8 cellular contexts compared by ENCODE assay signal in genomic region chr9:129802833-129803678, GRCh38. TPM values are rescaled to one million over a fixed set of nuclear protein-coding genes. Genes with fewer than 3 reads are reported as not detected.
DNase-seq lines count a peak whose midpoint lies in the region; ATAC-seq, FAIRE-seq and TF ChIP-seq lines count a peak whose summit lies in the region.

Gene TOR1B (plus strand): TSS chr9:129803184. CDS start chr9:129803213, 29 bp downstream.

- H3K79me2 ChIP-seq in H1 (ENCODE audit: control insufficient read depth in 1 of 2, insufficient read depth in 2 of 2, low read length in 2 of 2), result peaks cover 0 to 6% of the 10 kb centered on the region in 2 experiments; a peak in 2 of 4 replicates

- H2BK120ac ChIP-seq in H1 (replicated peaks; ENCODE audit: low read depth, low read length) (no peak within 1 kb of the TSS), mesenchymal stem cell (ENCODE audit: low read depth, low read length) (no peak within 1 kb of the TSS)

- peaks cover 0 to 8% of the 10 kb centered on the region in 2 experiments for H4K20me1 ChIP-seq in H1 (replicated peaks in 1 of 2; ENCODE audit: control insufficient read depth in 1 of 2, insufficient read depth in 2 of 2, low read length in 2 of 2)

- H3K79me1 ChIP-seq in H1 (ENCODE audit: low read depth, low read length) (peaks cover 6% of the 10 kb centered on the region), mesenchymal stem cell (replicated peaks; ENCODE audit: low read length, poor library complexity, severe bottlenecking) (peaks cover 20% of the 10 kb centered on the region)

- no peak within 1 kb of the TSS for H2BK5ac ChIP-seq in H1 (ENCODE audit: low read depth, low read length)
- no peak within 1 kb of the TSS for H2BK5ac ChIP-seq in mesenchymal stem cell (ENCODE audit: low read depth, low read length, poor library complexity, severe bottlenecking)

- H3K27me3 ChIP-seq in H1 (replicated peaks in 1 of 4; ENCODE audit: control insufficient read depth in 3 of 4, extremely low read depth in 1 of 4, insufficient read depth in 3 of 4, low read length in 3 of 4) (no peaks in the 10 kb centered on the region), mesenchymal stem cell (ENCODE audit: control insufficient read depth in 1 of 2, insufficient read depth in 1 of 2, low read length in 2 of 2) (peaks cover 0 to 4% of the 10 kb centered on the region in 2 experiments)

- no peak within 1 kb of the TSS for H2AK5ac ChIP-seq in H1 (ENCODE audit: low read depth, low read length)
- no peak within 1 kb of the TSS for H2AK5ac ChIP-seq in mesenchymal stem cell (ENCODE audit: low read length, severe bottlenecking)

- no peak for TF ChIP-seq CTCF in H1 (IDR thresholded peaks at IDR 0.05; ENCODE audit: control extremely low read depth in 1 of 3, insufficient read depth in 1 of 3, low read depth in 1 of 3, low read length in 3 of 3)

- H3K4me2 ChIP-seq in H1 (ENCODE audit: insufficient read depth in 1 of 2, low read depth in 2 of 2, low read length in 2 of 2) (peak within 1 kb of the TSS; percentile 86 to 90), mesenchymal stem cell (ENCODE audit: low read length, poor library complexity, severe bottlenecking) (peak within 1 kb of the TSS; percentile 80)

- H3K14ac ChIP-seq in H1 (ENCODE audit: insufficient read length) (no peak within 1 kb of the TSS), mesenchymal stem cell (ENCODE audit: low read length in 2 of 2) (peak within 1 kb of the TSS in 1 of 2 experiments; percentile 93)

- H4K8ac ChIP-seq in H1 (ENCODE audit: extremely low read depth, insufficient read depth, low read length) (peak within 1 kb of the TSS; percentile 62), mesenchymal stem cell (ENCODE audit: low read length) (peak within 1 kb of the TSS; percentile 93)

- no peak within 1 kb of the TSS for H3K4ac ChIP-seq in H1 (replicated peaks; ENCODE audit: insufficient read length, low read depth, low read length)
- H3K4ac ChIP-seq in mesenchymal stem cell (ENCODE audit: low read depth in 1 of 2, low read length in 2 of 2), result peak within 1 kb of the TSS in 1 of 2 experiments; percentile 54

- FAIRE-seq in HTR-8/SVneo (lab: Jason Lieb, UNC) (no peak), H1 (lab: Jason Lieb, UNC) (no peak)

- H3K9ac ChIP-seq in H1 (replicated peaks in 1 of 4; ENCODE audit: extremely low read depth in 1 of 4, low read depth in 3 of 4, low read length in 3 of 4), result peak within 1 kb of the TSS; percentile 34 to 64 (median 59); a peak in 6 of 7 replicates
- peak within 1 kb of the TSS; percentile 81 for H3K9ac ChIP-seq in mesenchymal stem cell (ENCODE audit: low read length)

- H3K4me1 ChIP-seq in H1 (replicated peaks in 1 of 4; ENCODE audit: control insufficient read depth in 3 of 4, insufficient read depth in 4 of 4, low read length in 3 of 4), result peaks cover 0 to 5% (median 2%) of the 10 kb centered on the region in 4 experiments; a peak in 5 of 7 replicates
- peaks cover 7% of the 10 kb centered on the region for H3K4me1 ChIP-seq in mesenchymal stem cell (ENCODE audit: control insufficient read depth, insufficient read depth, low read depth, low read length)

- ATAC-seq in GM21367 (IDR thresholded peaks at IDR 0.05; ENCODE audit: unreplicated experiment), result peak; percentile 85

- peak in 1 of 2 experiments; percentile 79; a peak in 2 of 3 replicates for TF ChIP-seq POLR2A in H1 (IDR thresholded peaks at IDR 0.05; ENCODE audit: control extremely low read depth in 1 of 2, low read depth in 2 of 2, low read length in 2 of 2)

- H3K36me3 ChIP-seq in H1 (ENCODE audit: control insufficient read depth in 2 of 4, insufficient read depth in 4 of 4, low read length in 3 of 4) (peaks cover 0 to 5% (median under 1%) of the 10 kb centered on the region in 4 experiments; a peak in 3 of 8 replicates), mesenchymal stem cell (ENCODE audit: control insufficient read depth in 1 of 2, insufficient read depth in 2 of 2, low read depth in 1 of 2, low read length in 2 of 2) (peaks cover 15 to 22% of the 10 kb centered on the region in 2 experiments)

- no peak within 1 kb of the TSS for H4K5ac ChIP-seq in H1 (ENCODE audit: insufficient read length, low read depth, low read length)

- CTCF ChIA-PET in H1 (lab: Charles Lee; ENCODE audit: partially characterized antibody), result interaction anchor here (1.0 to 2.9 kb wide), 4 partner anchors 12 to 65 kb away, joined by 3 to 11 read pairs (median 6); no protein-coding TSS in a partner anchor

- peak; percentile 90 for DNase-seq in COLO668 (lab: John Stamatoyannopoulos, UW; ENCODE audit: unreplicated experiment)
- DNase-seq in HTR-8/SVneo (ENCODE audit: insufficient read length, low spot score), result peak; percentile 80
- DNase-seq in NOMO-1 treated with DMSO at 0.1 percent for 48 hours (lab: John Stamatoyannopoulos, UW; ENCODE audit: unreplicated experiment), result peak; percentile 83
- peak; percentile 87 to 94 (median 89) for DNase-seq in activated CD8-positive, alpha-beta memory T cell treated with anti-CD3 and anti-CD28 coated beads for 48 hours (ENCODE audit: low read depth in 2 of 3, low spot score in 2 of 3)
- DNase-seq in H1 (ENCODE audit: low read depth in 1 of 2, low spot score in 2 of 2), result peak; percentile 77 to 98
- peak; percentile 90 for DNase-seq in mesenchymal stem cell
- DNase-seq in stimulated activated CD8-positive, alpha-beta memory T cell treated with anti-CD3 and anti-CD28 coated beads, Interleukin-12 subunit alpha, Interleukin-12 subunit beta, amount 100 ng/mL, for 24 hours (ENCODE audit: extremely low read depth), result peak; percentile 82

- no peak for TF ChIP-seq RAD21 in H1 (IDR thresholded peaks at IDR 0.05 in 1 of 2, conservative IDR thresholded peaks at IDR 0.05 in 1 of 2; ENCODE audit: low read depth in 2 of 2, low read length in 2 of 2)

- POLR2A ChIA-PET in H1 (lab: Charles Lee; ENCODE audit: partially characterized antibody), result interaction anchor here (0.7 to 4.0 kb wide), 7 partner anchors 11 to 586 kb away, joined by 3 to 20 read pairs (median 3); partner anchors contain the start of gene GPR107

- peaks cover 6% of the 10 kb centered on the region; the same call in 1 of the 2 replicates for H3K23me2 ChIP-seq in H1 (ENCODE audit: low read depth, low read length)

- H2BK15ac ChIP-seq in H1 (ENCODE audit: low read length) (no peak within 1 kb of the TSS), mesenchymal stem cell (ENCODE audit: low read depth, poor library complexity, severe bottlenecking) (peak within 1 kb of the TSS; percentile 40)

- no peak within 1 kb of the TSS for H3K56ac ChIP-seq in H1 (replicated peaks; ENCODE audit: insufficient read length, low read depth, low read length)

- H2AFZ ChIP-seq in H1 (ENCODE audit: low read length), result peak within 1 kb of the TSS; percentile 88; the same call in 1 of the 2 replicates
- H2AFZ ChIP-seq in mesenchymal stem cell (ENCODE audit: low read depth, low read length), result peak within 1 kb of the TSS; percentile 85

- 12% methylated on average over 37 of the region's 93 CpGs; no CpG with 5 or more reads in 1 of the 2 experiments for WGBS in H1 (ENCODE audit: extremely low coverage in 1 of 2, insufficient coverage in 1 of 2, insufficient read length in 1 of 2, insufficient replicate concordance in 2 of 2, low coverage in 1 of 2, low lambda C conversion rate in 2 of 2, missing lambda C conversion rate in 1 of 2), 2 experiments
- 6% methylated on average over 70 of the region's 93 CpGs for WGBS in mesenchymal stem cell

- H3K27ac ChIP-seq in H1 (ENCODE audit: low read depth, low read length) (no peak within 1 kb of the TSS), mesenchymal stem cell (ENCODE audit: low read length, poor library complexity, severe bottlenecking) (no peak within 1 kb of the TSS)

- H2BK20ac ChIP-seq in H1 (ENCODE audit: low read length), result no peak within 1 kb of the TSS

- H3K18ac ChIP-seq in H1 (ENCODE audit: extremely low read depth, low read length) (no peak within 1 kb of the TSS), mesenchymal stem cell (ENCODE audit: low read depth in 1 of 2, low read length in 2 of 2) (peak within 1 kb of the TSS; percentile 59 to 82)

- H3K9me3 ChIP-seq in H1 (ENCODE audit: insufficient read depth in 2 of 2, low read depth in 1 of 2, low read length in 1 of 2) (no peaks in the 10 kb centered on the region), mesenchymal stem cell (ENCODE audit: control insufficient read depth, low read length) (no peaks in the 10 kb centered on the region)

- H3K4me3 ChIP-seq in H1 (ENCODE audit: extremely low read depth in 1 of 4, insufficient read depth in 2 of 4, low read depth in 3 of 4, low read length in 4 of 4), result peak within 1 kb of the TSS; percentile 65 to 100 (median 86)
- H3K4me3 ChIP-seq in mesenchymal stem cell (ENCODE audit: insufficient read depth in 1 of 2, low read depth in 1 of 2, low read length in 2 of 2), result peak within 1 kb of the TSS; percentile 91 to 99

- no peak for TF ChIP-seq EP300 in H1 (IDR thresholded peaks at IDR 0.05; ENCODE audit: borderline replicate concordance in 1 of 2, low read depth in 2 of 2, low read length in 2 of 2)

- H2BK12ac ChIP-seq in H1 (ENCODE audit: low read depth, low read length) (no peak within 1 kb of the TSS), mesenchymal stem cell (ENCODE audit: low read length in 2 of 2) (no peak within 1 kb of the TSS)

- H4K91ac ChIP-seq in H1 (replicated peaks; ENCODE audit: insufficient read length, low read length) (no peak within 1 kb of the TSS), mesenchymal stem cell (ENCODE audit: low read length) (peak within 1 kb of the TSS; percentile 86)

- H3K23ac ChIP-seq in H1 (ENCODE audit: insufficient read length) (no peak within 1 kb of the TSS), mesenchymal stem cell (ENCODE audit: low read length in 2 of 2) (no peak within 1 kb of the TSS)

TF ChIP-seq in H1, 55 proteins besides CTCF, POLR2A, EP300 and RAD21 (continues in another document):
- no peak for TF ChIP-seq TCF12 (IDR thresholded peaks at IDR 0.05; ENCODE audit: low read depth, low read length)
- peak; percentile 98 for TF ChIP-seq EGR1 (IDR thresholded peaks at IDR 0.05; ENCODE audit: borderline replicate concordance, low read depth, low read length)
- peak; percentile 90 for TF ChIP-seq CREB1 (IDR thresholded peaks at IDR 0.05)
- TF ChIP-seq CEBPB (IDR thresholded peaks at IDR 0.05; ENCODE audit: low read depth, low read length), result no peak
- TF ChIP-seq RFX5 (IDR thresholded peaks at IDR 0.05; ENCODE audit: borderline replicate concordance, low read depth, low read length), result no peak

RNA-seq across cellular contexts. Expression of gene TOR1B, which starts in this region (rescaled TPM):
- total RNA-seq in H1 (2021; fragmentation: NEBNext Ultra II Directional; extraction: Animal tissue kit (Norgen Biotek cat#: 25700)), result 17.4 and 19.2 TPM in 2 replicates
- 11.4 and 13.4 TPM in 2 replicates for polyA plus RNA-seq in H1 (2011; rRNA removed)
- polyA plus RNA-seq in H1 (2011; cell fraction: cytosol; rRNA removed), result 15.3 TPM
- 14.0 TPM for polyA plus RNA-seq in H1 (2011; cell fraction: nucleus; rRNA removed)
- polyA plus RNA-seq in H1 (2012, experiment 1 of 2), result 12.5 to 14.1 TPM (median 13.7 TPM) in 4 replicates
- 8.6 TPM for polyA plus RNA-seq in H1 (2012, experiment 2 of 2)
- 18.0 TPM for polyA plus RNA-seq in H1 (2013, experiment 1 of 2)
- 20.0 TPM for polyA plus RNA-seq in H1 (2013, experiment 2 of 2)
- polyA minus RNA-seq in H1 (2011; rRNA and poly(A)+ RNA removed), result 11.8 and 18.7 TPM in 2 replicates
- 8.9 TPM for polyA minus RNA-seq in H1 (2011; cell fraction: cytosol; rRNA and poly(A)+ RNA removed)
- 12.2 TPM for polyA minus RNA-seq in H1 (2011; cell fraction: nucleus; rRNA and poly(A)+ RNA removed)
- polyA plus RNA-seq in mesenchymal stem cell (2013, experiment 1 of 2), result 30.4 TPM
- 33.2 TPM for polyA plus RNA-seq in mesenchymal stem cell (2013, experiment 2 of 2)
